ENCODE assay signal across 8 cellular contexts in genomic region chr12:55737581-55738112, GRCh38. TPM values are rescaled to one million over a fixed set of nuclear protein-coding genes. Genes with fewer than 3 reads are reported as not detected.
DNase-seq lines count a peak whose midpoint lies in the region; TF ChIP-seq lines count a peak whose summit lies in the region.

No MANE protein-coding gene starts in this region.

- peak overlapping the region; percentile 93 for H3K27ac ChIP-seq in temporal lobe (ENCODE audit: low read depth, low read length)

- H3K9me3 Mint-ChIP-seq in activated T-helper 1 cell treated with anti-CD3 and anti-CD28 coated beads, Interleukin-12 subunit alpha, Interleukin-12 subunit beta, Interleukin-2, Interleukin-4 antibody, amounts not matched to agents 30 ng/mL and 10 ng/mL and 1 ng/mL, durations not matched to agents 14 hours and 24 hours and 36 hours: no peaks in the 10 kb centered on the region

- H3K4me3 Mint-ChIP-seq in activated T-helper 1 cell treated with anti-CD3 and anti-CD28 coated beads, Interleukin-12 subunit alpha, Interleukin-12 subunit beta, Interleukin-2, Interleukin-4 antibody, amounts not matched to agents 30 ng/mL and 10 ng/mL and 1 ng/mL, durations not matched to agents 14 hours and 24 hours and 36 hours: peak overlapping the region; percentile 79

- CTCF ChIA-PET in AG04449 (lab: Yijun Ruan, JAX): interaction anchor here (0.8 to 7.8 kb wide), 70 partner anchors 9 to 550 kb away, joined by 3 to 193 read pairs (median 8); partner anchors contain the start of genes BLOC1S1, CD63, DGKA and ERBB3

- no peak for DNase-seq in AG04449 (ENCODE audit: low read depth, low spot score)
- peak in 1 of 2 experiments; percentile 47 for DNase-seq in HAP-1 (ENCODE audit: low spot score in 2 of 2)
- no peak for DNase-seq in activated T-helper 1 cell treated with anti-CD3 and anti-CD28 coated beads, Interleukin-12 subunit alpha, Interleukin-12 subunit beta, Interleukin-2, Interleukin-4 antibody, amounts not matched to agents 30 ng/mL and 10 ng/mL and 1 ng/mL, durations not matched to agents 14 hours and 24 hours and 36 hours (ENCODE audit: low spot score)
- no peak for DNase-seq in HPDE6-E6E7 (ENCODE audit: extremely low spot score)
- no peak for DNase-seq in activated CD8-positive, alpha-beta memory T cell treated with anti-CD3 and anti-CD28 coated beads, Interleukin-2, amount 50 U/mL, for 4 hours
- no peak for DNase-seq in NCI-H1694 (lab: John Stamatoyannopoulos, UW)

- H3K4me3 ChIP-seq in AG04449 (ENCODE audit: low read depth, low read length) (peak overlapping the region; percentile 78), HAP-1 (peak overlapping the region; percentile 31), iPS-18c (ENCODE audit: insufficient read depth, low read depth, low read length) (peak overlapping the region; percentile 61)

- peaks cover 3% of the 10 kb centered on the region for H3K27me3 Mint-ChIP-seq in activated T-helper 1 cell treated with anti-CD3 and anti-CD28 coated beads, Interleukin-12 subunit alpha, Interleukin-12 subunit beta, Interleukin-2, Interleukin-4 antibody, amounts not matched to agents 30 ng/mL and 10 ng/mL and 1 ng/mL, durations not matched to agents 14 hours and 24 hours and 36 hours (ENCODE audit: insufficient read depth)

- H3K27me3 ChIP-seq in HAP-1 (ENCODE audit: low read depth): no peaks in the 10 kb centered on the region

- H3K9me3 ChIP-seq in HAP-1: no peaks in the 10 kb centered on the region
- no peaks in the 10 kb centered on the region for H3K9me3 ChIP-seq in iPS-18c (ENCODE audit: control insufficient read depth, insufficient read depth, low read length)

- in situ Hi-C loops in HAP-1 (cut with MboI; ENCODE audit: low sequenced_read_pairs): loop anchor here (5.0 to 10.0 kb wide), 2 partner anchors 190 to 377 kb away; partner anchors contain the start of genes PYM1, RPL41 and ZC3H10

- peak overlapping the region; percentile 77 for H3K27ac Mint-ChIP-seq in activated T-helper 1 cell treated with anti-CD3 and anti-CD28 coated beads, Interleukin-12 subunit alpha, Interleukin-12 subunit beta, Interleukin-2, Interleukin-4 antibody, amounts not matched to agents 30 ng/mL and 10 ng/mL and 1 ng/mL, durations not matched to agents 14 hours and 24 hours and 36 hours

- POLR2A ChIA-PET in AG04449 (lab: Yijun Ruan, JAX): interaction anchor here (0.7 to 2.1 kb wide), 5 partner anchors 8 to 292 kb away, joined by 3 to 19 read pairs (median 3); partner anchors contain the start of genes CD63, ORMDL2 and SARNP

- H3K36me3 ChIP-seq in HAP-1 (replicated peaks): no peaks in the 10 kb centered on the region

- intact Hi-C loops in activated T-helper 1 cell treated with anti-CD3 and anti-CD28 coated beads, Interleukin-12 subunit alpha, Interleukin-12 subunit beta, Interleukin-2, Interleukin-4 antibody, amounts not matched to agents 30 ng/mL and 10 ng/mL and 1 ng/mL, durations not matched to agents 14 hours and 24 hours and 36 hours (cut with micrococcal nuclease): loop anchor here (1.0 to 2.0 kb wide), 13 partner anchors 8 to 548 kb away; partner anchors contain the start of genes CD63, DNAJC14, PA2G4 and RPS26

- peaks cover 13% of the 10 kb centered on the region for H3K4me1 ChIP-seq in HAP-1

- H3K36me3 Mint-ChIP-seq in activated T-helper 1 cell treated with anti-CD3 and anti-CD28 coated beads, Interleukin-12 subunit alpha, Interleukin-12 subunit beta, Interleukin-2, Interleukin-4 antibody, amounts not matched to agents 30 ng/mL and 10 ng/mL and 1 ng/mL, durations not matched to agents 14 hours and 24 hours and 36 hours (ENCODE audit: low read depth): no peaks in the 10 kb centered on the region

- TF ChIP-seq CTCF in AG04449 (IDR thresholded peaks at IDR 0.05; ENCODE audit: insufficient read depth, low read length, missing control alignments): no peak

- H3K4me1 Mint-ChIP-seq in activated T-helper 1 cell treated with anti-CD3 and anti-CD28 coated beads, Interleukin-12 subunit alpha, Interleukin-12 subunit beta, Interleukin-2, Interleukin-4 antibody, amounts not matched to agents 30 ng/mL and 10 ng/mL and 1 ng/mL, durations not matched to agents 14 hours and 24 hours and 36 hours (ENCODE audit: low read depth): peaks cover 41% of the 10 kb centered on the region

RNA-seq across cellular contexts. Expression of gene GDF11, which starts 5.3 kb away (rescaled TPM):
- total RNA-seq in activated T-helper 1 cell treated with anti-CD3 and anti-CD28 coated beads, Interleukin-12 subunit alpha, Interleukin-12 subunit beta, Interleukin-2, Interleukin-4 antibody, amounts not matched to agents 30 ng/mL and 10 ng/mL and 1 ng/mL, durations not matched to agents 14 hours and 24 hours and 36 hours: 14.2 and 15.2 TPM in 2 replicates
- total RNA-seq in temporal lobe: 8.6 TPM

RNA-seq across cellular contexts. Expression of gene CD63, which starts 8.8 kb away (rescaled TPM):
- total RNA-seq in activated T-helper 1 cell treated with anti-CD3 and anti-CD28 coated beads, Interleukin-12 subunit alpha, Interleukin-12 subunit beta, Interleukin-2, Interleukin-4 antibody, amounts not matched to agents 30 ng/mL and 10 ng/mL and 1 ng/mL, durations not matched to agents 14 hours and 24 hours and 36 hours: 183 and 198 TPM in 2 replicates
- 115 TPM for total RNA-seq in temporal lobe

RNA-seq across cellular contexts. Expression of gene RDH5, which starts 17.5 kb away (rescaled TPM):
- total RNA-seq in activated T-helper 1 cell treated with anti-CD3 and anti-CD28 coated beads, Interleukin-12 subunit alpha, Interleukin-12 subunit beta, Interleukin-2, Interleukin-4 antibody, amounts not matched to agents 30 ng/mL and 10 ng/mL and 1 ng/mL, durations not matched to agents 14 hours and 24 hours and 36 hours: 4.2 and 6.7 TPM in 2 replicates
- total RNA-seq in temporal lobe: 3.0 TPM

RNA-seq across cellular contexts. Expression of gene BLOC1S1, which starts 21.8 kb away (rescaled TPM):
- total RNA-seq in activated T-helper 1 cell treated with anti-CD3 and anti-CD28 coated beads, Interleukin-12 subunit alpha, Interleukin-12 subunit beta, Interleukin-2, Interleukin-4 antibody, amounts not matched to agents 30 ng/mL and 10 ng/mL and 1 ng/mL, durations not matched to agents 14 hours and 24 hours and 36 hours: 62.5 and 64.8 TPM in 2 replicates
- total RNA-seq in temporal lobe: 27.5 TPM

RNA-seq across cellular contexts. Expression of gene ITGA7, which starts 29.9 kb away (rescaled TPM):
- 0.88 and 1.1 TPM in 2 replicates for total RNA-seq in activated T-helper 1 cell treated with anti-CD3 and anti-CD28 coated beads, Interleukin-12 subunit alpha, Interleukin-12 subunit beta, Interleukin-2, Interleukin-4 antibody, amounts not matched to agents 30 ng/mL and 10 ng/mL and 1 ng/mL, durations not matched to agents 14 hours and 24 hours and 36 hours
- 9.1 TPM for total RNA-seq in temporal lobe
